2 cellular contexts compared by ENCODE assay signal in genomic region chr1:19327736-19328135, GRCh38.
TF ChIP-seq lines count a peak whose summit lies in the region.

No MANE protein-coding gene starts in this region.

TF ChIP-seq in K562, 482 proteins besides CTCF, POLR2A, EP300 and RAD21:
- TF ChIP-seq ELF2 (CRISPR knock-in tag; IDR thresholded peaks at IDR 0.05) (no peak), FOSL1 (tag; conservative IDR thresholded peaks at IDR 0.05) (no peak), BCOR (IDR thresholded peaks at IDR 0.05) (peak; percentile 80), FOS (IDR thresholded peaks at IDR 0.05; ENCODE audit: extremely low read depth, insufficient read length) (no peak), RBM25 (IDR thresholded peaks at IDR 0.05; ENCODE audit: low read depth, low read length, severe bottlenecking) (peak; percentile 60), RBM34 (IDR thresholded peaks at IDR 0.05; ENCODE audit: borderline replicate concordance, insufficient read depth, low read length) (no peak), ZFP36 (IDR thresholded peaks at IDR 0.05; ENCODE audit: low read depth, low read length, partially characterized antibody) (peak; percentile 80), CCAR2 (IDR thresholded peaks at IDR 0.05; ENCODE audit: low read depth, low read length) (no peak), CEBPB (tag; IDR thresholded peaks at IDR 0.05) (no peak), LARP7 (IDR thresholded peaks at IDR 0.05) (no peak), TEAD1 (CRISPR knock-in tag; IDR thresholded peaks at IDR 0.05) (no peak)
TF ChIP-seq in K562: peak in this region for 3.

TF ChIP-seq in SK-N-SH treated with all-trans-retinoic acid at 6 μM for 48 hours, 23 proteins besides CTCF, POLR2A, EP300 and RAD21:
- no peak for TF ChIP-seq ZFP30 (CRISPR knock-in tag; IDR thresholded peaks at IDR 0.05)
- TF ChIP-seq ZC3H10 (CRISPR knock-in tag; IDR thresholded peaks at IDR 0.05) = no peak
- TF ChIP-seq ZFP3 (CRISPR knock-in tag; IDR thresholded peaks at IDR 0.05) = no peak
- TF ChIP-seq ZNF70 (CRISPR knock-in tag; IDR thresholded peaks at IDR 0.05) = no peak
- TF ChIP-seq, protein P1, sequence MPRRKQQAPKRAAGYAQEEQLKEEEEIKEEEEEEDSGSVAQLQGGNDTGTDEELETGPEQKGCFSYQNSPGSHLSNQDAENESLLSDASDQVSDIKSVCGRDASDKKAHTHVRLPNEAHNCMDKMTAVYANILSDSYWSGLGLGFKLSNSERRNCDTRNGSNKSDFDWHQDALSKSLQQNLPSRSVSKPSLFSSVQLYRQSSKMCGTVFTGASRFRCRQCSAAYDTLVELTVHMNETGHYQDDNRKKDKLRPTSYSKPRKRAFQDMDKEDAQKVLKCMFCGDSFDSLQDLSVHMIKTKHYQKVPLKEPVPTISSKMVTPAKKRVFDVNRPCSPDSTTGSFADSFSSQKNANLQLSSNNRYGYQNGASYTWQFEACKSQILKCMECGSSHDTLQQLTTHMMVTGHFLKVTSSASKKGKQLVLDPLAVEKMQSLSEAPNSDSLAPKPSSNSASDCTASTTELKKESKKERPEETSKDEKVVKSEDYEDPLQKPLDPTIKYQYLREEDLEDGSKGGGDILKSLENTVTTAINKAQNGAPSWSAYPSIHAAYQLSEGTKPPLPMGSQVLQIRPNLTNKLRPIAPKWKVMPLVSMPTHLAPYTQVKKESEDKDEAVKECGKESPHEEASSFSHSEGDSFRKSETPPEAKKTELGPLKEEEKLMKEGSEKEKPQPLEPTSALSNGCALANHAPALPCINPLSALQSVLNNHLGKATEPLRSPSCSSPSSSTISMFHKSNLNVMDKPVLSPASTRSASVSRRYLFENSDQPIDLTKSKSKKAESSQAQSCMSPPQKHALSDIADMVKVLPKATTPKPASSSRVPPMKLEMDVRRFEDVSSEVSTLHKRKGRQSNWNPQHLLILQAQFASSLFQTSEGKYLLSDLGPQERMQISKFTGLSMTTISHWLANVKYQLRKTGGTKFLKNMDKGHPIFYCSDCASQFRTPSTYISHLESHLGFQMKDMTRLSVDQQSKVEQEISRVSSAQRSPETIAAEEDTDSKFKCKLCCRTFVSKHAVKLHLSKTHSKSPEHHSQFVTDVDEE (CRISPR knock-in tag; IDR thresholded peaks at IDR 0.05) = no peak
- no peak for TF ChIP-seq POU6F1 (CRISPR knock-in tag; IDR thresholded peaks at IDR 0.05; ENCODE audit: borderline replicate concordance, low read depth)
- no peak for TF ChIP-seq RARB (CRISPR knock-in tag; IDR thresholded peaks at IDR 0.05)
- TF ChIP-seq, protein P2, sequence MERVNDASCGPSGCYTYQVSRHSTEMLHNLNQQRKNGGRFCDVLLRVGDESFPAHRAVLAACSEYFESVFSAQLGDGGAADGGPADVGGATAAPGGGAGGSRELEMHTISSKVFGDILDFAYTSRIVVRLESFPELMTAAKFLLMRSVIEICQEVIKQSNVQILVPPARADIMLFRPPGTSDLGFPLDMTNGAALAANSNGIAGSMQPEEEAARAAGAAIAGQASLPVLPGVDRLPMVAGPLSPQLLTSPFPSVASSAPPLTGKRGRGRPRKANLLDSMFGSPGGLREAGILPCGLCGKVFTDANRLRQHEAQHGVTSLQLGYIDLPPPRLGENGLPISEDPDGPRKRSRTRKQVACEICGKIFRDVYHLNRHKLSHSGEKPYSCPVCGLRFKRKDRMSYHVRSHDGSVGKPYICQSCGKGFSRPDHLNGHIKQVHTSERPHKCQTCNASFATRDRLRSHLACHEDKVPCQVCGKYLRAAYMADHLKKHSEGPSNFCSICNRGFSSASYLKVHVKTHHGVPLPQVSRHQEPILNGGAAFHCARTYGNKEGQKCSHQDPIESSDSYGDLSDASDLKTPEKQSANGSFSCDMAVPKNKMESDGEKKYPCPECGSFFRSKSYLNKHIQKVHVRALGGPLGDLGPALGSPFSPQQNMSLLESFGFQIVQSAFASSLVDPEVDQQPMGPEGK (CRISPR knock-in tag; IDR thresholded peaks at IDR 0.05; ENCODE audit: borderline replicate concordance) = no peak
- TF ChIP-seq CSDC2 (CRISPR knock-in tag; IDR thresholded peaks at IDR 0.05) = no peak
- no peak for TF ChIP-seq GLIS3 (CRISPR knock-in tag; IDR thresholded peaks at IDR 0.05)
- TF ChIP-seq TOX (CRISPR knock-in tag; IDR thresholded peaks at IDR 0.05; ENCODE audit: borderline replicate concordance) = no peak
- no peak for TF ChIP-seq BACH2 (CRISPR knock-in tag; IDR thresholded peaks at IDR 0.05; ENCODE audit: borderline replicate concordance)
- no peak for TF ChIP-seq ARNTL (CRISPR knock-in tag; IDR thresholded peaks at IDR 0.05; ENCODE audit: borderline replicate concordance, low read depth)
